22 cellular contexts compared by ENCODE assay signal in the genomic region with DNA sequence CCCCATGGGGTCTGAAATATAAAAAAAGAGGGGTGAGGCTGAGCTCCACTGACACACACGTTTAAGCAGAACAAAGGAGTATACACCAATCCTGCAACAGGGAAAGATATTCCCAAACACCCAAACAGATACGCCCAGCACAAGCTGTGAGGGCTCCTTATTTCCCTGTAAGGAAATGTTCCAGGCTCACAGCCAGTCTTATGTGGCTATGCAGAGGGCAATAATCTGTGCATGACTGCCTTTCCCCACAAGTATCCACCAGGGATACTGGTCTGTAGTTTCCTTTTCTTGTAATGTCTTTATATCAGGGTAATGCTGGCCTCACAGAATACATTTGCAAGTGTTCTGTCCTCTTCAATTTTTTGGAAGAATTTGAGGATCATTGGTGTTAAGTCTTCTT.
"Had no signal": no experiment of that assay in that cellular context is flagged by ENCODE, and none has a peak within 500 bp of the region (broad histone marks: within the 10 kb centered on the region; RNA-seq: fewer than 3 reads in every experiment).

No MANE protein-coding gene starts in this region.

- ATAC-seq: activated CD8-positive, alpha-beta memory T cell treated with anti-CD3 and anti-CD28 coated beads, Interleukin-2, amount 10 ng/mL, durations not matched to agents 7 days and 5 days; activated T-helper 17 cell treated with anti-CD3 and anti-CD28 coated beads, Interleukin-2, amount 50 U/mL, for 72 hours; left ventricle myocardium superior; right cardiac atrium; stimulated activated effector memory CD8-positive, alpha-beta T cell treated with anti-CD3 and anti-CD28 coated beads, Interleukin-12 subunit alpha, Interleukin-12 subunit beta, amount 100 ng/mL, for 72 hours; upper lobe of right lung had no signal

- H3K27me3 ChIP-seq: colonic mucosa, upper lobe of right lung had no signal

- H3K36me3 ChIP-seq: colonic mucosa, prostate gland, upper lobe of right lung, WERI-Rb-1 had no signal

- H3K4me1 ChIP-seq: colonic mucosa, prostate gland, upper lobe of right lung had no signal

- DNase-seq: activated CD4-positive, alpha-beta T cell treated with anti-CD3 and anti-CD28 coated beads, Interleukin-2, amount 50 U/mL, for 48 hours; activated CD8-positive, alpha-beta memory T cell treated with anti-CD3 and anti-CD28 coated beads, Interleukin-2, amount 10 ng/mL, durations not matched to agents 7 days and 5 days; activated naive CD4-positive, alpha-beta T cell; activated naive CD8-positive, alpha-beta T cell treated with anti-CD3 and anti-CD28 coated beads for 36 hours; activated T-cell treated with anti-CD3 and anti-CD28 coated beads, Interleukin-2, amount 50 U/mL, for 1 hour; amygdala; colonic mucosa; endodermal cell; head of caudate nucleus; kidney; left ventricle myocardium superior; naive B cell; right cardiac atrium; stimulated activated CD4-positive, alpha-beta T cell treated with anti-CD3 and anti-CD28 coated beads, Interleukin-4, amount 100 ng/mL, for 24 hours; SW 1271; T-helper 2 cell; upper lobe of right lung; WERI-Rb-1 had no signal

- H3K4me3 ChIP-seq: colonic mucosa, prostate gland, skin epidermis, upper lobe of right lung had no signal

- H3K27ac ChIP-seq: colonic mucosa, prostate gland, skin epidermis, upper lobe of right lung, WERI-Rb-1 had no signal

- H3K9me3 ChIP-seq: colonic mucosa, prostate gland, upper lobe of right lung had no signal
